Comparison of ENCODE assay signal across 15 cellular contexts in the genomic region with DNA sequence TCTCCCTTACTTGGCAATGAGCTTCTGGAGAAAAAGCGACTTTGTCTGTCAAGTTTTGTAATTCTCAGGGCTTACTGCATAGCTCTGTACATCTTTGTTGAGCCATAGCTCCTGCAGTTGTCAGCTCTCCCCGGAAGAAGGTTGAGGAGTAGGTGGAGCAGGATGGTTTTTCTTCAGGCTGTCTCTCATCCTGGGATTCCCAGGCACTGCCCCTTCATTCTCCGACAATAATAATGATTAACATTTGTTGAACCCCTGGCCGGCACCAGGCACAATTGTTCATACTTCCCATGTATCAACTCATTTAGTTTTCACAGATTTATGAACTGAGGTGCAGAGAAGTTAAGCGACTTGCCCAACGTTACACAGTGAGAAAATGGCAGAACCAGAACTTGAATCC. TPM values are rescaled to one million over a fixed set of nuclear protein-coding genes. Genes with fewer than 3 reads are reported as not detected.
DNase-seq lines count a peak whose midpoint lies in the region; ATAC-seq, FAIRE-seq and TF ChIP-seq lines count a peak whose summit lies in the region.
"Had no signal": no experiment of that assay in that cellular context is flagged by ENCODE, and none has a peak within 500 bp of the region (broad histone marks: within the 10 kb centered on the region; RNA-seq: fewer than 3 reads in every experiment).

No MANE protein-coding gene starts in this region.

- H3K4me1 ChIP-seq in rectal smooth muscle tissue (ENCODE audit: control insufficient read depth, insufficient read depth, low read length) (peaks cover 41% of the 10 kb centered on the region), small intestine (ENCODE audit: control insufficient read depth in 2 of 2, insufficient read depth in 1 of 2, low read depth in 1 of 2, low read length in 1 of 2) (peaks cover 0 to 7% of the 10 kb centered on the region in 2 donors)

- 80 to 85% methylated on average over 6 of the region's 6 CpGs for WGBS in lower leg skin, 2 donors
- 87 to 92% (median 89%) methylated on average over 6 of the region's 6 CpGs for whole genome bisulfite sequencing in small intestine, 3 donors

- no peak for ATAC-seq in activated CD8-positive, alpha-beta memory T cell treated with anti-CD3 and anti-CD28 coated beads, Interleukin-2, amount 10 ng/mL, durations not matched to agents 7 days and 5 days
- ATAC-seq in GM18511 (IDR thresholded peaks at IDR 0.05; ENCODE audit: unreplicated experiment): no peak
- no peak for ATAC-seq in GM18867 (IDR thresholded peaks at IDR 0.05; ENCODE audit: unreplicated experiment)
- ATAC-seq: body of pancreas had no signal

- no peak for DNase-seq in CD14-positive monocyte (ENCODE audit: low spot score)
- DNase-seq in activated CD8-positive, alpha-beta memory T cell treated with anti-CD3 and anti-CD28 coated beads, Interleukin-2, amount 10 ng/mL, durations not matched to agents 7 days and 5 days: peak; percentile 9
- DNase-seq in lower leg skin (ENCODE audit: low spot score in 2 of 2): peak; percentile 11 to 58
- no peak for DNase-seq in NCI-H128 (lab: John Stamatoyannopoulos, UW; ENCODE audit: unreplicated experiment)
- DNase-seq in small intestine: no peak
- DNase-seq: activated naive CD4-positive, alpha-beta T cell treated with Interleukin-2 at 50 U/mL for 16 hours; body of pancreas; NCI-H1048; NCI-H774 had no signal

- H3K9me3 Mint-ChIP-seq in CD14-positive monocyte: peaks cover 0 to 4% (median 0%) of the 10 kb centered on the region in 7 donors
- H3K9me3 Mint-ChIP-seq in activated CD8-positive, alpha-beta memory T cell treated with anti-CD3 and anti-CD28 coated beads, Interleukin-2, amount 10 ng/mL, durations not matched to agents 7 days and 5 days (ENCODE audit: low read depth): no peaks in the 10 kb centered on the region

- H3K27ac ChIP-seq in rectal smooth muscle tissue (ENCODE audit: low read depth, low read length): peak overlapping the region; percentile 87
- H3K27ac ChIP-seq in small intestine (ENCODE audit: low read depth in 1 of 2, low read length in 1 of 2): peak overlapping the region in 1 of 2 donors; percentile 83
- H3K27ac ChIP-seq: hepatocyte, VCaP had no signal

- H3K4me3 ChIP-seq in lower leg skin (ENCODE audit: low read depth, poor library complexity, severe bottlenecking) (no peak overlapping the region), rectal smooth muscle tissue (ENCODE audit: low read length) (no peak overlapping the region), small intestine (ENCODE audit: low read depth in 1 of 2, low read length in 2 of 2) (no peak overlapping the region)
- H3K4me3 ChIP-seq: body of pancreas, hepatocyte had no signal

- intact Hi-C loops in CD14-positive monocyte (cut with micrococcal nuclease): loop anchor here in 1 of 2 donors (10.0 kb wide), 1 partner anchor 69 kb away; a partner anchor contains a TSS
- intact Hi-C loops in lower leg skin (cut with DNase I; ENCODE audit: low total_unique reads): no loop called here

- H3K36me3 ChIP-seq in rectal smooth muscle tissue (ENCODE audit: control insufficient read depth, insufficient read depth, low read length) (no peaks in the 10 kb centered on the region), small intestine (ENCODE audit: control insufficient read depth in 2 of 2, insufficient read depth in 2 of 2, low read length in 2 of 2) (no peaks in the 10 kb centered on the region)

- FAIRE-seq in small intestine (lab: Jason Lieb, UNC): no peak
- FAIRE-seq: RCC 7860 had no signal

- TF ChIP-seq CTCF in CD14-positive monocyte (IDR thresholded peaks at IDR 0.05): no peak
- TF ChIP-seq CTCF in lower leg skin (IDR thresholded peaks at IDR 0.05): no peak

- peaks cover 0 to 2% (median 1%) of the 10 kb centered on the region in 3 donors for H3K27me3 Mint-ChIP-seq in CD14-positive monocyte (ENCODE audit: low read depth in 3 of 3)
- H3K27me3 Mint-ChIP-seq in activated CD8-positive, alpha-beta memory T cell treated with anti-CD3 and anti-CD28 coated beads, Interleukin-2, amount 10 ng/mL, durations not matched to agents 7 days and 5 days: peaks cover 6% of the 10 kb centered on the region

- H3K27ac Mint-ChIP-seq in CD14-positive monocyte: peak overlapping the region; percentile 95 to 99 (median 98)
- no peak overlapping the region for H3K27ac Mint-ChIP-seq in activated CD8-positive, alpha-beta memory T cell treated with anti-CD3 and anti-CD28 coated beads, Interleukin-2, amount 10 ng/mL, durations not matched to agents 7 days and 5 days

- no peaks in the 10 kb centered on the region for H3K27me3 ChIP-seq in rectal smooth muscle tissue (ENCODE audit: control insufficient read depth, insufficient read depth, low read length)
- no peaks in the 10 kb centered on the region for H3K27me3 ChIP-seq in small intestine (ENCODE audit: control insufficient read depth in 2 of 2, insufficient read depth in 2 of 2, low read length in 2 of 2)
- H3K27me3 ChIP-seq: body of pancreas, hepatocyte had no signal

- H3K36me3 Mint-ChIP-seq in CD14-positive monocyte: peaks cover 6 to 16% of the 10 kb centered on the region in 2 donors
- H3K36me3 Mint-ChIP-seq in activated CD8-positive, alpha-beta memory T cell treated with anti-CD3 and anti-CD28 coated beads, Interleukin-2, amount 10 ng/mL, durations not matched to agents 7 days and 5 days: no peaks in the 10 kb centered on the region

- no peak for TF ChIP-seq POLR2A in lower leg skin (IDR thresholded peaks at IDR 0.05)

- CTCF ChIA-PET in activated CD8-positive, alpha-beta memory T cell treated with anti-CD3 and anti-CD28 coated beads, Interleukin-2, amount 10 ng/mL, durations not matched to agents 7 days and 5 days (lab: Charles Lee): interaction anchor here (0.7 to 4.5 kb wide), 15 partner anchors 12 to 408 kb away, joined by 3 to 43 read pairs (median 5); a partner anchor contains a TSS

- no peaks in the 10 kb centered on the region for H3K9me3 ChIP-seq in small intestine (ENCODE audit: control insufficient read depth, low read depth)
- H3K9me3 ChIP-seq: body of pancreas had no signal

- no peak overlapping the region for H3K9ac ChIP-seq in rectal smooth muscle tissue (ENCODE audit: low read length)

- peak overlapping the region; percentile 75 to 85 for H3K4me3 Mint-ChIP-seq in CD14-positive monocyte
- no peak overlapping the region for H3K4me3 Mint-ChIP-seq in activated CD8-positive, alpha-beta memory T cell treated with anti-CD3 and anti-CD28 coated beads, Interleukin-2, amount 10 ng/mL, durations not matched to agents 7 days and 5 days

- peaks cover 71% of the 10 kb centered on the region for H3K4me1 Mint-ChIP-seq in CD14-positive monocyte
- H3K4me1 Mint-ChIP-seq in activated CD8-positive, alpha-beta memory T cell treated with anti-CD3 and anti-CD28 coated beads, Interleukin-2, amount 10 ng/mL, durations not matched to agents 7 days and 5 days: peaks cover 25% of the 10 kb centered on the region

RNA-seq across cellular contexts. Expression of a gene that starts 23.5 kb away (rescaled TPM):
- polyA plus RNA-seq in CD14-positive monocyte (10 to 100 TPM; 43.3 to 66.3 TPM), small intestine (100 to 1,000 TPM in 1 of 3 donors, 10 to 100 TPM in 2; 17.7 to 246 (median 25.4) TPM)
- 10 to 100 TPM in 1 of 2 experiments, 1 to 10 TPM in 1; 9.1 to 36.4 TPM for total RNA-seq in activated CD8-positive, alpha-beta memory T cell treated with anti-CD3 and anti-CD28 coated beads, Interleukin-2, amount 10 ng/mL, durations not matched to agents 7 days and 5 days
- total RNA-seq in lower leg skin: 100 to 1,000 TPM; 569 to 894 (median 709) TPM

Comparison
In these comparisons a context has a peak if more than half of its experiments do, and no peak if none do; other contexts are left out.
1. DNase-seq: peak in activated CD8-positive, alpha-beta memory T cell treated with anti-CD3 and anti-CD28 coated beads, Interleukin-2, amount 10 ng/mL, durations not matched to agents 7 days and 5 days (single experiment) and lower leg skin (2 of 2); none in CD14-positive monocyte (single experiment), NCI-H128 (single experiment) and small intestine (single experiment).
2. RNA of a gene that starts 23.5 kb away (total RNA-seq): 569 to 894 TPM in lower leg skin; 9.1 to 36.4 TPM in activated CD8-positive, alpha-beta memory T cell treated with anti-CD3 and anti-CD28 coated beads, Interleukin-2, amount 10 ng/mL, durations not matched to agents 7 days and 5 days; every median in the first group is over 10 times any median in the second.